In the genomic region with DNA sequence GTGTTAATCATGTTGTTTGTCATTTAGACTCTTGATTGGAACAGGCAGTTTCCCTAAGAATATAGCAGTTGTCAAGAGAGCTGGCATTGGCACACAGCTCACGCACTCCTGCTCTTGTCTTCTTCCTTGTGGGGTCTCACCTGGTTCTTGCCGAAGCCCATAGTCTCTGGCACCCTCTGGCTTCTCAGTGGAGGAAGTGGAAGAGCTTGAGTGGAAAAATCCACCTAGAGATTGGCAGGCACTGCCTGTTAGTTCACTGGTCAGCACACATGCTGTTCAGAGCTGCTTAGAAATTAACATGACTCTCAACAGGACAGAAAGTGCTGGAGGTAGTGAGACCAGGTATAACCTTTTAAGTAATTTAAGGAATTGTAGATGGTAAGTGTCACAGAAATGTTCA, we compare ENCODE assay signal across 20 cellular contexts. TPM values are rescaled to one million over a fixed set of nuclear protein-coding genes. Genes with fewer than 3 reads are reported as not detected.
"Had no signal": no experiment of that assay in that cellular context is flagged by ENCODE, and none has a peak within 500 bp of the region (broad histone marks: within the 10 kb centered on the region; RNA-seq: fewer than 3 reads in every experiment).

No MANE protein-coding gene starts in this region.

- H3K4me1 ChIP-seq: tibial nerve had no signal

- H3K27ac ChIP-seq: brain microvascular endothelial cell, ovary, tibial nerve had no signal

- H3K27me3 ChIP-seq: brain microvascular endothelial cell, ovary had no signal

- H3K4me3 ChIP-seq: ovary, tibial nerve had no signal

- FAIRE-seq: frontal cortex, small intestine, TTC549 had no signal

- DNase-seq: activated CD4-positive, alpha-beta T cell treated with anti-CD3 and anti-CD28 coated beads, Interleukin-2, amount 10 ng/mL, durations not matched to agents 7 days and 5 days; activated CD8-positive, alpha-beta memory T cell treated with anti-CD3 and anti-CD28 coated beads for 24 hours; activated naive CD4-positive, alpha-beta T cell; activated naive CD8-positive, alpha-beta T cell treated with anti-CD3 and anti-CD28 coated beads, Interleukin-2, amount 10 ng/mL, durations not matched to agents 7 days and 5 days; brain microvascular endothelial cell; effector memory CD4-positive, alpha-beta T cell; ovary; SHP77 treated with DMSO at 0.1 percent for 48 hours; small intestine; stimulated activated CD4-positive, alpha-beta T cell treated with anti-CD3 and anti-CD28 coated beads, Interleukin-4, amount 100 ng/mL, for 24 hours; stimulated activated naive CD4-positive, alpha-beta T cell; substantia nigra had no signal

- ATAC-seq: SK-N-SH treated with all-trans-retinoic acid at 6 μM for 48 hours, WTC11 had no signal

- H3K36me3 ChIP-seq: brain microvascular endothelial cell, ovary, tibial nerve had no signal

- H3K9me3 ChIP-seq: ovary had no signal

RNA-seq across cellular contexts. Expression of gene SCTR, which starts 28.3 kb away (rescaled TPM):
- total RNA-seq: activated CD4-positive, alpha-beta T cell treated with anti-CD3 and anti-CD28 coated beads, Interleukin-2, amount 10 ng/mL, durations not matched to agents 7 days and 5 days; activated naive CD8-positive, alpha-beta T cell treated with anti-CD3 and anti-CD28 coated beads, Interleukin-2, amount 10 ng/mL, durations not matched to agents 7 days and 5 days; fibroblast of lung; lower leg skin; neural crest cell; tibial nerve; WTC11 had no signal
- polyA plus RNA-seq: fibroblast of lung had no signal

RNA-seq across cellular contexts. Expression of gene CFAP221, which starts 48.3 kb away (rescaled TPM):
- total RNA-seq: activated CD4-positive, alpha-beta T cell treated with anti-CD3 and anti-CD28 coated beads, Interleukin-2, amount 10 ng/mL, durations not matched to agents 7 days and 5 days; activated naive CD8-positive, alpha-beta T cell treated with anti-CD3 and anti-CD28 coated beads, Interleukin-2, amount 10 ng/mL, durations not matched to agents 7 days and 5 days; fibroblast of lung; lower leg skin had no signal
